Comparison of ENCODE assay signal across 2 cellular contexts in genomic region chr1:236810018-236810417, GRCh38.
TF ChIP-seq lines count a peak whose summit lies in the region.

No MANE protein-coding gene starts in this region.

TF ChIP-seq in SK-N-SH, 30 proteins besides CTCF, POLR2A, EP300 and RAD21:
- TF ChIP-seq MAX (IDR thresholded peaks at IDR 0.05; ENCODE audit: low read depth), result no peak
- TF ChIP-seq, protein P1, sequence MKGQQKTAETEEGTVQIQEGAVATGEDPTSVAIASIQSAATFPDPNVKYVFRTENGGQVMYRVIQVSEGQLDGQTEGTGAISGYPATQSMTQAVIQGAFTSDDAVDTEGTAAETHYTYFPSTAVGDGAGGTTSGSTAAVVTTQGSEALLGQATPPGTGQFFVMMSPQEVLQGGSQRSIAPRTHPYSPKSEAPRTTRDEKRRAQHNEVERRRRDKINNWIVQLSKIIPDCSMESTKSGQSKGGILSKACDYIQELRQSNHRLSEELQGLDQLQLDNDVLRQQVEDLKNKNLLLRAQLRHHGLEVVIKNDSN (IDR thresholded peaks at IDR 0.05; ENCODE audit: borderline replicate concordance, low read depth), result no peak
- TF ChIP-seq, protein P2, sequence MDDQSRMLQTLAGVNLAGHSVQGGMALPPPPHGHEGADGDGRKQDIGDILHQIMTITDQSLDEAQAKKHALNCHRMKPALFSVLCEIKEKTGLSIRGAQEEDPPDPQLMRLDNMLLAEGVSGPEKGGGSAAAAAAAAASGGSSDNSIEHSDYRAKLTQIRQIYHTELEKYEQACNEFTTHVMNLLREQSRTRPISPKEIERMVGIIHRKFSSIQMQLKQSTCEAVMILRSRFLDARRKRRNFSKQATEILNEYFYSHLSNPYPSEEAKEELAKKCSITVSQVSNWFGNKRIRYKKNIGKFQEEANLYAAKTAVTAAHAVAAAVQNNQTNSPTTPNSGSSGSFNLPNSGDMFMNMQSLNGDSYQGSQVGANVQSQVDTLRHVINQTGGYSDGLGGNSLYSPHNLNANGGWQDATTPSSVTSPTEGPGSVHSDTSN (IDR thresholded peaks at IDR 0.05), result no peak
- no peak for TF ChIP-seq YY1 (IDR thresholded peaks at IDR 0.05; ENCODE audit: low read depth)
- no peak for TF ChIP-seq NFIC (IDR thresholded peaks at IDR 0.05; ENCODE audit: borderline replicate concordance)
- no peak for TF ChIP-seq RCOR1 (IDR thresholded peaks at IDR 0.05; ENCODE audit: low read length)
- no peak for TF ChIP-seq CHD2 (IDR thresholded peaks at IDR 0.05; ENCODE audit: low read length, partially characterized antibody)
- TF ChIP-seq USF2 (IDR thresholded peaks at IDR 0.05; ENCODE audit: borderline replicate concordance, low read depth, low read length), result no peak
- TF ChIP-seq SIN3A (IDR thresholded peaks at IDR 0.05; ENCODE audit: borderline replicate concordance, low read depth, low read length), result no peak
- no peak for TF ChIP-seq SMC3 (IDR thresholded peaks at IDR 0.05; ENCODE audit: low read depth, low read length)
- no peak for TF ChIP-seq FOXM1 (IDR thresholded peaks at IDR 0.05; ENCODE audit: low read depth)
- no peak for TF ChIP-seq NRF1 (IDR thresholded peaks at IDR 0.05; ENCODE audit: low read depth, low read length)
- TF ChIP-seq RXRA (IDR thresholded peaks at IDR 0.05; ENCODE audit: borderline replicate concordance, low read depth), result no peak
- no peak for TF ChIP-seq FOXJ3 (CRISPR knock-in tag; IDR thresholded peaks at IDR 0.05)
- TF ChIP-seq GABPA (IDR thresholded peaks at IDR 0.05; ENCODE audit: low read depth), result no peak
- no peak for TF ChIP-seq REST (IDR thresholded peaks at IDR 0.05; ENCODE audit: low read depth, low read length)
- TF ChIP-seq TEAD4 (IDR thresholded peaks at IDR 0.05; ENCODE audit: borderline replicate concordance, insufficient read depth), result no peak
- no peak for TF ChIP-seq ELF1 (IDR thresholded peaks at IDR 0.05)
- TF ChIP-seq ZBTB33 (IDR thresholded peaks at IDR 0.05; ENCODE audit: borderline replicate concordance, low read depth), result no peak
- TF ChIP-seq EZH2phosphoT487 (IDR thresholded peaks at IDR 0.05; ENCODE audit: borderline replicate concordance, low read depth), result no peak

TF ChIP-seq in HepG2, 621 proteins besides CTCF, POLR2A, EP300 and RAD21:
- TF ChIP-seq SATB2 (CRISPR knock-in tag; IDR thresholded peaks at IDR 0.05) (no peak), NFE2L2 (IDR thresholded peaks at IDR 0.05; ENCODE audit: low read length) (no peak), ZNF530 (CRISPR knock-in tag; IDR thresholded peaks at IDR 0.05; ENCODE audit: low read depth) (no peak), ZNF468 (CRISPR knock-in tag; IDR thresholded peaks at IDR 0.05) (no peak), THAP7 (CRISPR knock-in tag; IDR thresholded peaks at IDR 0.05) (no peak), ZNF792 (CRISPR knock-in tag; IDR thresholded peaks at IDR 0.05) (no peak), NFKBIZ (CRISPR knock-in tag; IDR thresholded peaks at IDR 0.05) (no peak), HOXA3 (CRISPR knock-in tag; IDR thresholded peaks at IDR 0.05) (no peak), RARG (CRISPR knock-in tag; IDR thresholded peaks at IDR 0.05; ENCODE audit: low read depth) (no peak), PHF20 (CRISPR knock-in tag; IDR thresholded peaks at IDR 0.05) (no peak), MED8 (CRISPR knock-in tag; IDR thresholded peaks at IDR 0.05; ENCODE audit: insufficient replicate concordance) (no peak), ZNF790 (CRISPR knock-in tag; IDR thresholded peaks at IDR 0.05; ENCODE audit: borderline replicate concordance) (no peak)
TF ChIP-seq in HepG2: peak in this region for 0.
